In the genomic region with DNA sequence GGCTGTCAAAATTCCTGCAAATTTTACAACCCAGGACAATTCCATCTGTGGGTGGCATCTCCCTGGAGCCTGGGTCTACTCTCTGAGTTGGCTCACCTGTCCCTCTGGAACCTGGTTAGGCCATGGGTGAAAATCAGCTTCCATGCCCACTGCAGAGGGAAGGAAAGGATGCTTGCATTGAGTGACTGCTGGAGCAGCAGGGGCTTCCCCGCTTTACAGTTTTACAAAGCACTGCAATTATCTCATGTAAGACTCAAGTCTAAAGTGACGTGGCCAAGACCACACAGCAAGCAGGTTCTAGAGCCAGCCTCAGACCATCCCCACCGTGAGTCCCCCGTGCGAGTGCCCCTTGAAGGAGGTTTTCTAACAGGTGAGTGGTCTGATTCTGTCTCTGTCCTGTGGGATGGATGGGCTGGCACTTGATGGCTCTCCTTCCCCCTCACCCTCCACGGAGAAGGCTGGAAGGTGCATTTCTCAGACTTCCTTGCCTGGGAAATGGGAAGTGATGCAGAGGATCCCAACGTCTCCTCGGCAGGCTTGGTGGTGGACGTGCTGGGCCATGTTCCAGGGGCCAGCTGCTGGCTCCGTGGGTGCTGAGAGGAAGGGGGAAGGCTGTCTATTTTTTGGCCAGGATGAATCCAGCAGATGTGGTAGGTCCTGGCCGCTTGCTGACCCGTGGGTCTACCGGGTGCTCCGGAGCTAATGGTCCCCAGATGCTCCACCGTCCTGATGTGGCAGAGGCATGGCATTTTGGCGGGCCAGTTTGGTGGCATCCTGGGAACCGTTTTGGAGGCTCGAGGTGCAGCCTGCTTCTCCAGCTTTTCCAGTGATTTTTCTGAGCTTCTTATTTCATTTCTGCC, we compare ENCODE assay signal across 20 cellular contexts. TPM values are rescaled to one million over a fixed set of nuclear protein-coding genes. Genes with fewer than 3 reads are reported as not detected.
A peak's percentile ranks its signal among the peaks of the same experiment; 100 is the strongest.
DNase-seq lines count a peak whose midpoint lies in the region; ATAC-seq and TF ChIP-seq lines count a peak whose summit lies in the region.
"Had no signal": no experiment of that assay in that cellular context is flagged by ENCODE, and none has a peak within 500 bp of the region (broad histone marks: within the 10 kb centered on the region; RNA-seq: fewer than 3 reads in every experiment).

No MANE protein-coding gene starts in this region.

- H3K79me2 ChIP-seq in smooth muscle cell (ENCODE audit: low read depth): no peaks in the 10 kb centered on the region

- H3K9ac ChIP-seq in smooth muscle cell (ENCODE audit: low read depth): no peak overlapping the region
- H3K9ac ChIP-seq: BLaER1 treated with 17β-estradiol and CSF1 and Interleukin-3, amounts not matched to agents 10 nM and 100 nM had no signal

- H3K27me3 ChIP-seq in spleen (replicated peaks in 1 of 7) (peaks cover 0 to 64% (median 0%) of the 10 kb centered on the region in 7 donors), smooth muscle cell (ENCODE audit: low read depth) (no peaks in the 10 kb centered on the region)

- no peak overlapping the region for H3K4me3 Mint-ChIP-seq in T-helper 1 cell treated with Interleukin-12 subunit alpha and Interleukin-12 subunit beta and Interleukin-4 antibody, amounts not matched to agents 30 μg/mL and 1 μg/mL, for 36 hours
- H3K4me3 Mint-ChIP-seq in activated T-helper 17 cell treated with anti-CD3 and anti-CD28 coated beads, Interleukin-2, amount 50 U/mL, for 72 hours: no peak overlapping the region

- no peaks in the 10 kb centered on the region for H3K36me3 ChIP-seq in spleen
- no peaks in the 10 kb centered on the region for H3K36me3 ChIP-seq in smooth muscle cell (ENCODE audit: low read depth)
- H3K36me3 ChIP-seq: BLaER1 treated with 17β-estradiol and CSF1 and Interleukin-3, amounts not matched to agents 10 nM and 100 nM had no signal

- H3K27me3 Mint-ChIP-seq in T-helper 1 cell treated with Interleukin-12 subunit alpha and Interleukin-12 subunit beta and Interleukin-4 antibody, amounts not matched to agents 30 μg/mL and 1 μg/mL, for 36 hours (ENCODE audit: low read depth): peaks cover 12% of the 10 kb centered on the region
- H3K27me3 Mint-ChIP-seq in activated T-helper 17 cell treated with anti-CD3 and anti-CD28 coated beads, Interleukin-2, amount 50 U/mL, for 72 hours: peaks cover 24% of the 10 kb centered on the region

- H3K27ac ChIP-seq in spleen (no peak overlapping the region), smooth muscle cell (ENCODE audit: low read depth) (no peak overlapping the region)
- H3K27ac ChIP-seq: BLaER1 treated with 17β-estradiol and CSF1 and Interleukin-3, amounts not matched to agents 10 nM and 100 nM; PC-9; RWPE1 had no signal

- H3K9me3 ChIP-seq in spleen (no peaks in the 10 kb centered on the region), smooth muscle cell (replicated peaks; ENCODE audit: low read depth) (no peaks in the 10 kb centered on the region)
- H3K9me3 ChIP-seq: BLaER1 treated with 17β-estradiol and CSF1 and Interleukin-3, amounts not matched to agents 10 nM and 100 nM had no signal

- H2AFZ ChIP-seq in smooth muscle cell (ENCODE audit: low read depth): no peak overlapping the region
- H2AFZ ChIP-seq: PC-9 had no signal

- TF ChIP-seq CTCF in GM12865 (IDR thresholded peaks at IDR 0.05; ENCODE audit: insufficient read depth, low read depth, low read length, missing control alignments) (no peak), spleen (IDR thresholded peaks at IDR 0.05 in 8 of 11, conservative IDR thresholded peaks at IDR 0.05 in 3 of 11) (no peak), smooth muscle cell (IDR thresholded peaks at IDR 0.05; ENCODE audit: borderline replicate concordance, insufficient read depth, poor library complexity, severe bottlenecking) (no peak)

- H3F3A ChIP-seq in smooth muscle cell (ENCODE audit: low read depth): no peaks in the 10 kb centered on the region

- no peaks in the 10 kb centered on the region for H4K20me1 ChIP-seq in smooth muscle cell (ENCODE audit: low read depth)

- ATAC-seq in activated T-helper 17 cell treated with anti-CD3 and anti-CD28 coated beads, Interleukin-2, amount 50 U/mL, for 72 hours (replicated peaks): peak; percentile 28
- no peak for ATAC-seq in GM18505 (IDR thresholded peaks at IDR 0.05; ENCODE audit: unreplicated experiment)

- WGBS in spleen, 5 donors: 73 to 85% (median 83%) methylated on average over 14 to 18 of the region's 18 CpGs
- 91% methylated on average over 18 of the region's 18 CpGs for WGBS in smooth muscle cell (ENCODE audit: low lambda C conversion rate)

- no peaks in the 10 kb centered on the region for H3K9me3 Mint-ChIP-seq in T-helper 1 cell treated with Interleukin-12 subunit alpha and Interleukin-12 subunit beta and Interleukin-4 antibody, amounts not matched to agents 30 μg/mL and 1 μg/mL, for 36 hours
- no peaks in the 10 kb centered on the region for H3K9me3 Mint-ChIP-seq in activated T-helper 17 cell treated with anti-CD3 and anti-CD28 coated beads, Interleukin-2, amount 50 U/mL, for 72 hours
- H3K9me3 Mint-ChIP-seq: CD4-positive, alpha-beta memory T cell had no signal

- no peak for TF ChIP-seq POLR2A in spleen (IDR thresholded peaks at IDR 0.05)
- TF ChIP-seq POLR2A in GM18505 (IDR thresholded peaks at IDR 0.05; ENCODE audit: borderline replicate concordance, extremely low read depth, insufficient read depth, insufficient read length): no peak

- H3K4me1 Mint-ChIP-seq in T-helper 1 cell treated with Interleukin-12 subunit alpha and Interleukin-12 subunit beta and Interleukin-4 antibody, amounts not matched to agents 30 μg/mL and 1 μg/mL, for 36 hours (ENCODE audit: low read depth): peaks cover 13% of the 10 kb centered on the region
- no peaks in the 10 kb centered on the region for H3K4me1 Mint-ChIP-seq in activated T-helper 17 cell treated with anti-CD3 and anti-CD28 coated beads, Interleukin-2, amount 50 U/mL, for 72 hours

- H3K36me3 Mint-ChIP-seq in T-helper 1 cell treated with Interleukin-12 subunit alpha and Interleukin-12 subunit beta and Interleukin-4 antibody, amounts not matched to agents 30 μg/mL and 1 μg/mL, for 36 hours (ENCODE audit: low read depth): no peaks in the 10 kb centered on the region
- no peaks in the 10 kb centered on the region for H3K36me3 Mint-ChIP-seq in activated T-helper 17 cell treated with anti-CD3 and anti-CD28 coated beads, Interleukin-2, amount 50 U/mL, for 72 hours (ENCODE audit: low read depth)
- H3K36me3 Mint-ChIP-seq: CD4-positive, alpha-beta memory T cell had no signal

- H3K4me3 ChIP-seq in GM12865 (ENCODE audit: low read depth, low read length) (no peak overlapping the region), spleen (no peak overlapping the region), smooth muscle cell (no peak overlapping the region)
- H3K4me3 ChIP-seq: BLaER1 treated with 17β-estradiol and CSF1 and Interleukin-3, amounts not matched to agents 10 nM and 100 nM; PC-9 had no signal

- peak overlapping the region; percentile 41 for H3K27ac Mint-ChIP-seq in T-helper 1 cell treated with Interleukin-12 subunit alpha and Interleukin-12 subunit beta and Interleukin-4 antibody, amounts not matched to agents 30 μg/mL and 1 μg/mL, for 36 hours
- H3K27ac Mint-ChIP-seq in activated T-helper 17 cell treated with anti-CD3 and anti-CD28 coated beads, Interleukin-2, amount 50 U/mL, for 72 hours: no peak overlapping the region

- H3K4me2 ChIP-seq in smooth muscle cell: no peak overlapping the region
- H3K4me2 ChIP-seq: BLaER1 treated with 17β-estradiol and CSF1 and Interleukin-3, amounts not matched to agents 10 nM and 100 nM; PC-9 had no signal

- intact Hi-C loops in spleen (cut with DNase I; ENCODE audit: low total_unique reads): no loop called here

- DNase-seq in T-helper 1 cell: no peak
- DNase-seq in GM12865 (ENCODE audit: low read depth): peak; percentile 35
- DNase-seq in spleen: peak; percentile 52
- no peak for DNase-seq in smooth muscle cell (lab: John Stamatoyannopoulos, UW; ENCODE audit: unreplicated experiment)
- no peak for DNase-seq in NCI-H1694 treated with DMSO at 0.1 percent for 48 hours (lab: John Stamatoyannopoulos, UW)
- DNase-seq: 8988T; CD4-positive, alpha-beta memory T cell; Karpas-422; MV-4-11; NCI-H1105 treated with DMSO at 0.1 percent for 48 hours; NCI-H2081 treated with DMSO at 0.1 percent for 48 hours; NCI-H2171 treated with DMSO at 0.1 percent for 48 hours; NCI-H526; PC-9; SIG-M5 had no signal

- H3K4me1 ChIP-seq in spleen (peaks cover 0 to 31% (median 11%) of the 10 kb centered on the region in 6 donors), smooth muscle cell (ENCODE audit: low read depth) (peaks cover 13% of the 10 kb centered on the region)

RNA-seq across cellular contexts. Expression of a gene that starts 26.3 kb away (rescaled TPM):
- total RNA-seq in activated T-helper 17 cell treated with anti-CD3 and anti-CD28 coated beads, Interleukin-2, amount 50 U/mL, for 72 hours: 1 to 10 TPM; 8.7 to 9.1 TPM
- 10 to 100 TPM; 23.4 to 48.0 (median 27.9) TPM for total RNA-seq in spleen
- 10 to 100 TPM; 12.3 to 19.0 (median 13.2) TPM for polyA plus RNA-seq in spleen
- 17.3 and 17.4 TPM in 2 replicates for total RNA-seq in smooth muscle cell
- 44.6 and 47.2 TPM in 2 replicates for polyA plus RNA-seq in smooth muscle cell

Comparison
In these comparisons a context has a peak if more than half of its experiments do, and no peak if none do; other contexts are left out.
1. DNase-seq: peak in GM12865 (single experiment) and spleen (single experiment); none in T-helper 1 cell (0 of 5), smooth muscle cell (single experiment) and NCI-H1694 treated with DMSO at 0.1 percent for 48 hours (single experiment).